ENCODE assay signal across 8 cellular contexts in the genomic region with DNA sequence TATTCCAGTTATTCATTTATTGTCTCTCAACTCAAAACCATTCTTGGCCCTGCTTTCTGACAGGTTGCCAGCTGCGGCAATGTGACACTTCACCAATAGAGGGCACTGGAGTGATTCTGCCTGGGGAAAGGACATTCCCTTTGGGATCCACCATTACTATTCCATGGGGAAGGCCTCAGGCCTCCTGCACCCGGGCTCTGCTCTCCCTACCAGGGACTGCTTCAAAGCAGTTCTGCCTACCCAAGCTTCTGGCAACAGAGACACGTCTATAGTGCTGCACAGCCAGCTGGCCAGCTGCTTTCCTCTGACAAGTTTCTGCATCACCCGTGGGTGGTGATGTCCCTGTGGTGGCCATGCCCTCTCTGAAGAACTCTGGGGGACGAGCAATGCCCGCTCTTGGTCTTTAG.
A peak's percentile ranks its signal among the peaks of the same experiment; 100 is the strongest.
DNase-seq lines count a peak whose midpoint lies in the region; ATAC-seq, FAIRE-seq and TF ChIP-seq lines count a peak whose summit lies in the region.

No MANE protein-coding gene starts in this region.

- no peak overlapping the region for H3K27ac Mint-ChIP-seq in activated CD4-positive, alpha-beta memory T cell treated with anti-CD3 and anti-CD28 coated beads, Interleukin-2, amount 10 ng/mL, durations not matched to agents 7 days and 5 days

- no peaks in the 10 kb centered on the region for H3K79me2 ChIP-seq in neural cell (replicated peaks; ENCODE audit: insufficient read depth, low read length)

- peak; percentile 59 for TF ChIP-seq RAD21 in neural cell (conservative IDR thresholded peaks at IDR 0.05)

- H3K9me3 ChIP-seq in neural cell (ENCODE audit: low read length) = no peaks in the 10 kb centered on the region

- H3K27me3 Mint-ChIP-seq in activated CD4-positive, alpha-beta memory T cell treated with anti-CD3 and anti-CD28 coated beads, Interleukin-2, amount 10 ng/mL, durations not matched to agents 7 days and 5 days = no peaks in the 10 kb centered on the region

- H3K36me3 ChIP-seq in neural cell (ENCODE audit: insufficient read depth, low read length) = no peaks in the 10 kb centered on the region

- TF ChIP-seq POLR2A in erythroblast (IDR thresholded peaks at IDR 0.05; ENCODE audit: low read length) = no peak

- no peak overlapping the region for H3K4me2 ChIP-seq in neural cell (ENCODE audit: low read length)

- no peaks in the 10 kb centered on the region for H3K27me3 ChIP-seq in neural cell (ENCODE audit: insufficient read depth, low read depth, low read length)

- peaks cover 37% of the 10 kb centered on the region for H3K4me1 Mint-ChIP-seq in activated CD4-positive, alpha-beta memory T cell treated with anti-CD3 and anti-CD28 coated beads, Interleukin-2, amount 10 ng/mL, durations not matched to agents 7 days and 5 days

- H3K4me3 ChIP-seq in neural cell (ENCODE audit: low read length) = no peak overlapping the region

- peak; percentile 63 for TF ChIP-seq CTCF in neural cell (IDR thresholded peaks at IDR 0.05; ENCODE audit: poor library complexity, severe bottlenecking)

- POLR2A ChIA-PET in activated CD4-positive, alpha-beta memory T cell treated with anti-CD3 and anti-CD28 coated beads, Interleukin-2, amount 10 ng/mL, durations not matched to agents 7 days and 5 days (lab: Charles Lee) = interaction anchor here (1.0 to 2.5 kb wide), 3 partner anchors 21 to 164 kb away, joined by 3 to 11 read pairs (median 3); partner anchors contain the start of gene ELMO1

- CTCF ChIA-PET in activated CD4-positive, alpha-beta memory T cell treated with anti-CD3 and anti-CD28 coated beads, Interleukin-2, amount 10 ng/mL, durations not matched to agents 7 days and 5 days (lab: Charles Lee) = interaction anchor here (0.6 to 3.4 kb wide), 26 partner anchors 9 to 697 kb away, joined by 3 to 26 read pairs (median 4); partner anchors contain the start of gene ELMO1

- H3K9me2 ChIP-seq in neural cell (ENCODE audit: insufficient read depth, low read length) = no peaks in the 10 kb centered on the region

- H3K4me3 Mint-ChIP-seq in activated CD4-positive, alpha-beta memory T cell treated with anti-CD3 and anti-CD28 coated beads, Interleukin-2, amount 10 ng/mL, durations not matched to agents 7 days and 5 days = no peak overlapping the region

- no peak for TF ChIP-seq EP300 in neural cell (conservative IDR thresholded peaks at IDR 0.05; ENCODE audit: poor library complexity, severe bottlenecking)

- H4K20me1 ChIP-seq in neural cell (ENCODE audit: insufficient read depth) = no peaks in the 10 kb centered on the region

- H3F3A ChIP-seq in neural cell (ENCODE audit: insufficient read depth, low read length, poor library complexity, severe bottlenecking) = no peaks in the 10 kb centered on the region

- H3K9me3 Mint-ChIP-seq in activated CD4-positive, alpha-beta memory T cell treated with anti-CD3 and anti-CD28 coated beads, Interleukin-2, amount 10 ng/mL, durations not matched to agents 7 days and 5 days = no peaks in the 10 kb centered on the region

- no peak overlapping the region for H2AFZ ChIP-seq in neural cell (ENCODE audit: low read depth, low read length)

- peaks cover 18% of the 10 kb centered on the region for H3K36me3 Mint-ChIP-seq in activated CD4-positive, alpha-beta memory T cell treated with anti-CD3 and anti-CD28 coated beads, Interleukin-2, amount 10 ng/mL, durations not matched to agents 7 days and 5 days (ENCODE audit: low read depth)

- FAIRE-seq in urothelium cell line (lab: Jason Lieb, UNC) = peak; percentile 17

- no peak for ATAC-seq in HG02973 (IDR thresholded peaks at IDR 0.05; ENCODE audit: unreplicated experiment)

- H3K9ac ChIP-seq in neural cell (ENCODE audit: low read length) = no peak overlapping the region

- DNase-seq in NCI-H146 (lab: John Stamatoyannopoulos, UW) (peak; percentile 14), NCI-H146 treated with DMSO at 0.1 percent for 48 hours (lab: John Stamatoyannopoulos, UW; ENCODE audit: unreplicated experiment) (no peak), NCI-H1092 treated with DMSO at 0.1 percent for 48 hours (lab: John Stamatoyannopoulos, UW) (peak; percentile 24), erythroblast (lab: John Stamatoyannopoulos, UW) (peak; percentile 24 to 48), urothelium cell line (ENCODE audit: low spot score) (peak; percentile 67)
- peak; percentile 42 for DNase-seq in activated CD4-positive, alpha-beta memory T cell treated with anti-CD3 and anti-CD28 coated beads, Interleukin-2, amount 10 ng/mL, durations not matched to agents 7 days and 5 days

- no peak overlapping the region for H3K27ac ChIP-seq in neural cell (ENCODE audit: low read length)

TF ChIP-seq in neural cell, 6 proteins besides CTCF, POLR2A, EP300 and RAD21:
- TF ChIP-seq SMC3 (conservative IDR thresholded peaks at IDR 0.05; ENCODE audit: poor library complexity) = peak; percentile 44
- TF ChIP-seq REST (IDR thresholded peaks at IDR 0.05; ENCODE audit: borderline replicate concordance) = no peak
- no peak for TF ChIP-seq TAF1 (IDR thresholded peaks at IDR 0.05; ENCODE audit: low read depth)
- no peak for TF ChIP-seq POLR2AphosphoS5 (IDR thresholded peaks at IDR 0.05)
- no peak for TF ChIP-seq MXI1 (conservative IDR thresholded peaks at IDR 0.05; ENCODE audit: poor library complexity, severe bottlenecking)
